8 cellular contexts compared by ENCODE assay signal in genomic region chr12:100141998-100142850, GRCh38. TPM values are rescaled to one million over a fixed set of nuclear protein-coding genes. Genes with fewer than 3 reads are reported as not detected.
DNase-seq lines count a peak whose midpoint lies in the region; ATAC-seq and TF ChIP-seq lines count a peak whose summit lies in the region.

No MANE protein-coding gene starts in this region.

- no peak overlapping the region for H3K27ac ChIP-seq in iPS DF 6.9 (ENCODE audit: low read length)
- H3K27ac ChIP-seq in gastrocnemius medialis: peak overlapping the region; percentile 96 to 98 (median 98)

- peak; percentile 63 for DNase-seq in ELR (ENCODE audit: low read depth)
- peak; percentile 26 for DNase-seq in HT1080 (ENCODE audit: low read depth)
- peak; percentile 29 for DNase-seq in SK-MEL-5 (ENCODE audit: low read depth, low spot score)
- DNase-seq in astrocyte of the hippocampus (ENCODE audit: low read depth, low spot score): peak; percentile 63
- no peak for DNase-seq in iPS DF 6.9 (ENCODE audit: low read depth, low spot score)
- peak; percentile 41 to 48 for DNase-seq in gastrocnemius medialis
- no peak for DNase-seq in EL

- H3K4me1 ChIP-seq in iPS DF 6.9 (ENCODE audit: control insufficient read depth, insufficient read depth, low read length): no peaks in the 10 kb centered on the region
- H3K4me1 ChIP-seq in gastrocnemius medialis: peaks cover 18 to 39% of the 10 kb centered on the region in 2 donors

- no peaks in the 10 kb centered on the region for H3K36me3 ChIP-seq in iPS DF 6.9 (ENCODE audit: control insufficient read depth, insufficient read depth, low read length)
- H3K36me3 ChIP-seq in gastrocnemius medialis: no peaks in the 10 kb centered on the region

- H3K9me3 ChIP-seq in iPS DF 6.9 (ENCODE audit: control insufficient read depth, insufficient read depth, low read length) (no peaks in the 10 kb centered on the region), gastrocnemius medialis (no peaks in the 10 kb centered on the region)

- no peak for TF ChIP-seq CTCF in gastrocnemius medialis (IDR thresholded peaks at IDR 0.05 in 4 of 5, conservative IDR thresholded peaks at IDR 0.05 in 1 of 5)

- intact Hi-C loops in gastrocnemius medialis (cut with DNase I; ENCODE audit: low total_unique reads): loop anchor here (1.0 to 2.0 kb wide), 2 partner anchors 58 to 231 kb away; partner anchors contain the start of gene ACTR6

- H3K27me3 ChIP-seq in iPS DF 6.9 (ENCODE audit: control insufficient read depth, insufficient read depth, low read length): no peaks in the 10 kb centered on the region
- H3K27me3 ChIP-seq in gastrocnemius medialis: no peaks in the 10 kb centered on the region

- H3K4me3 ChIP-seq in iPS DF 6.9 (ENCODE audit: low read length): peak overlapping the region; percentile 94
- peak overlapping the region; percentile 95 to 97 (median 96) for H3K4me3 ChIP-seq in gastrocnemius medialis

- in situ Hi-C loops in SK-MEL-5 (cut with HindIII; ENCODE audit: low pct_unique_long_range_greater_than_20kb, low sequenced_read_pairs): no loop called here
- in situ Hi-C loops in gastrocnemius medialis (cut with MboI; ENCODE audit: low sequenced_read_pairs in 4 of 4): no loop called here

- peak; percentile 41 for ATAC-seq in GM21423 (IDR thresholded peaks at IDR 0.05; ENCODE audit: unreplicated experiment)
- peak; percentile 73 to 77 for ATAC-seq in gastrocnemius medialis

- peak; percentile 72 to 78 for TF ChIP-seq POLR2A in gastrocnemius medialis (IDR thresholded peaks at IDR 0.05)

- no CpG with 5 or more reads among the region's 86 CpGs for WGBS in iPS DF 6.9 (ENCODE audit: insufficient coverage, insufficient read length)

RNA-seq across cellular contexts. Expression of gene BLTP3B, which starts 0.5 kb away (rescaled TPM):
- 23.6 and 24.0 TPM in 2 replicates for total RNA-seq in HT1080 (2014; rRNA removed; shearing (Covaris generic))
- polyA plus RNA-seq in HT1080 (2015; cell fraction: cytosol; rRNA removed): 13.0 and 18.1 TPM in 2 replicates
- polyA plus RNA-seq in HT1080 (2015; cell fraction: nucleus; rRNA removed): 9.7 and 11.3 TPM in 2 replicates
- 15.0 and 16.8 TPM in 2 replicates for total RNA-seq in SK-MEL-5 (2014; rRNA removed; shearing (Covaris generic))
- polyA plus RNA-seq in SK-MEL-5 (2015; cell fraction: cytosol; rRNA removed): 7.7 and 8.1 TPM in 2 replicates
- polyA plus RNA-seq in SK-MEL-5 (2015; cell fraction: nucleus; rRNA removed): 4.5 and 5.6 TPM in 2 replicates
- 10 to 100 TPM; 33.6 to 71.3 (median 42.5) TPM for total RNA-seq in gastrocnemius medialis

RNA-seq across cellular contexts. Expression of gene ACTR6, which starts 58.4 kb away (rescaled TPM):
- total RNA-seq in HT1080 (2014; rRNA removed; shearing (Covaris generic)): 15.6 and 20.8 TPM in 2 replicates
- 28.9 and 43.8 TPM in 2 replicates for polyA plus RNA-seq in HT1080 (2015; cell fraction: cytosol; rRNA removed)
- polyA plus RNA-seq in HT1080 (2015; cell fraction: nucleus; rRNA removed): 46.0 and 75.3 TPM in 2 replicates
- 36.0 and 39.1 TPM in 2 replicates for total RNA-seq in SK-MEL-5 (2014; rRNA removed; shearing (Covaris generic))
- polyA plus RNA-seq in SK-MEL-5 (2015; cell fraction: cytosol; rRNA removed): 27.9 and 31.0 TPM in 2 replicates
- polyA plus RNA-seq in SK-MEL-5 (2015; cell fraction: nucleus; rRNA removed): 18.1 and 26.5 TPM in 2 replicates
- 10 to 100 TPM in 3 of 4 donors, 1 to 10 TPM in 1; 8.4 to 19.2 (median 16.6) TPM for total RNA-seq in gastrocnemius medialis

Comparison
In these comparisons a context has a peak if more than half of its experiments do, and no peak if none do; other contexts are left out.
1. DNase-seq: peak in ELR (single experiment), HT1080 (single experiment), SK-MEL-5 (single experiment), astrocyte of the hippocampus (single experiment) and gastrocnemius medialis (2 of 2); none in iPS DF 6.9 (single experiment) and EL (single experiment).